2 cellular contexts compared by ENCODE assay signal in the genomic region with DNA sequence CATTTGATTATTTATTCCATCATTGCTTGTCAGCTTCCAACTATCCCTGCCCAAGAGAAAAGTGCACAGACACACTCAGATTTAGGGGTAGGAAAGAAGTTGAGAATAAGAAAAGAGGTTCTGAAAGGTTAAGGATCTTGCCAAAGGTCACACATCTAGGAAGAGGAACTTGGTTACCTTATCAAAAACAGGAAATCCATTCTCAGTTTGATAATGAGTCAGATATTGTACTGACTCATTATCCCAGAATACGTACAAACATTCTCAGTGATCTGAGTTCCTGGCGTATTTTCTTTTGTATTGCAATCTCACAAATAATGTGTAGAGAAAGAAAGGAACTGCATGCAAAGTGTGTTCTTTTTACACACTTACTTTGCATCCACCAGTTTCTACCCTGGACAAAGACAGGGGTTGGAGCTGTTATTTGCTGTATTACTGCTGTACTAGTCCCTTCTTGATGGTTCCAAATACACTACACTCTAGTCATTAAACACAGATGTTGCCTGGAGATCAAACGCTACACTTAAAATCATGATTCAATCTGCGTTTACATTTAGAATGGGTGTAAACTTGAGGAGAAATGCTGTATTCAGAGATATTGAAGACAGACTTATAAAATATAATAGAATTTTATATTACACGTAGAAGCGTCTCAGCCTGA.
TF ChIP-seq lines count a peak whose summit lies in the region.

No MANE protein-coding gene starts in this region.

TF ChIP-seq in liver, 16 proteins besides CTCF, POLR2A, EP300 and RAD21 (continued from another document):
- TF ChIP-seq, protein P1, sequence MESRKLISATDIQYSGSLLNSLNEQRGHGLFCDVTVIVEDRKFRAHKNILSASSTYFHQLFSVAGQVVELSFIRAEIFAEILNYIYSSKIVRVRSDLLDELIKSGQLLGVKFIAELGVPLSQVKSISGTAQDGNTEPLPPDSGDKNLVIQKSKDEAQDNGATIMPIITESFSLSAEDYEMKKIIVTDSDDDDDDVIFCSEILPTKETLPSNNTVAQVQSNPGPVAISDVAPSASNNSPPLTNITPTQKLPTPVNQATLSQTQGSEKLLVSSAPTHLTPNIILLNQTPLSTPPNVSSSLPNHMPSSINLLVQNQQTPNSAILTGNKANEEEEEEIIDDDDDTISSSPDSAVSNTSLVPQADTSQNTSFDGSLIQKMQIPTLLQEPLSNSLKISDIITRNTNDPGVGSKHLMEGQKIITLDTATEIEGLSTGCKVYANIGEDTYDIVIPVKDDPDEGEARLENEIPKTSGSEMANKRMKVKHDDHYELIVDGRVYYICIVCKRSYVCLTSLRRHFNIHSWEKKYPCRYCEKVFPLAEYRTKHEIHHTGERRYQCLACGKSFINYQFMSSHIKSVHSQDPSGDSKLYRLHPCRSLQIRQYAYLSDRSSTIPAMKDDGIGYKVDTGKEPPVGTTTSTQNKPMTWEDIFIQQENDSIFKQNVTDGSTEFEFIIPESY (IDR thresholded peaks at IDR 0.05) = no peak

TF ChIP-seq in HepG2, 621 proteins besides CTCF, POLR2A, EP300 and RAD21 (continued from another document):
- TF ChIP-seq, protein P2, sequence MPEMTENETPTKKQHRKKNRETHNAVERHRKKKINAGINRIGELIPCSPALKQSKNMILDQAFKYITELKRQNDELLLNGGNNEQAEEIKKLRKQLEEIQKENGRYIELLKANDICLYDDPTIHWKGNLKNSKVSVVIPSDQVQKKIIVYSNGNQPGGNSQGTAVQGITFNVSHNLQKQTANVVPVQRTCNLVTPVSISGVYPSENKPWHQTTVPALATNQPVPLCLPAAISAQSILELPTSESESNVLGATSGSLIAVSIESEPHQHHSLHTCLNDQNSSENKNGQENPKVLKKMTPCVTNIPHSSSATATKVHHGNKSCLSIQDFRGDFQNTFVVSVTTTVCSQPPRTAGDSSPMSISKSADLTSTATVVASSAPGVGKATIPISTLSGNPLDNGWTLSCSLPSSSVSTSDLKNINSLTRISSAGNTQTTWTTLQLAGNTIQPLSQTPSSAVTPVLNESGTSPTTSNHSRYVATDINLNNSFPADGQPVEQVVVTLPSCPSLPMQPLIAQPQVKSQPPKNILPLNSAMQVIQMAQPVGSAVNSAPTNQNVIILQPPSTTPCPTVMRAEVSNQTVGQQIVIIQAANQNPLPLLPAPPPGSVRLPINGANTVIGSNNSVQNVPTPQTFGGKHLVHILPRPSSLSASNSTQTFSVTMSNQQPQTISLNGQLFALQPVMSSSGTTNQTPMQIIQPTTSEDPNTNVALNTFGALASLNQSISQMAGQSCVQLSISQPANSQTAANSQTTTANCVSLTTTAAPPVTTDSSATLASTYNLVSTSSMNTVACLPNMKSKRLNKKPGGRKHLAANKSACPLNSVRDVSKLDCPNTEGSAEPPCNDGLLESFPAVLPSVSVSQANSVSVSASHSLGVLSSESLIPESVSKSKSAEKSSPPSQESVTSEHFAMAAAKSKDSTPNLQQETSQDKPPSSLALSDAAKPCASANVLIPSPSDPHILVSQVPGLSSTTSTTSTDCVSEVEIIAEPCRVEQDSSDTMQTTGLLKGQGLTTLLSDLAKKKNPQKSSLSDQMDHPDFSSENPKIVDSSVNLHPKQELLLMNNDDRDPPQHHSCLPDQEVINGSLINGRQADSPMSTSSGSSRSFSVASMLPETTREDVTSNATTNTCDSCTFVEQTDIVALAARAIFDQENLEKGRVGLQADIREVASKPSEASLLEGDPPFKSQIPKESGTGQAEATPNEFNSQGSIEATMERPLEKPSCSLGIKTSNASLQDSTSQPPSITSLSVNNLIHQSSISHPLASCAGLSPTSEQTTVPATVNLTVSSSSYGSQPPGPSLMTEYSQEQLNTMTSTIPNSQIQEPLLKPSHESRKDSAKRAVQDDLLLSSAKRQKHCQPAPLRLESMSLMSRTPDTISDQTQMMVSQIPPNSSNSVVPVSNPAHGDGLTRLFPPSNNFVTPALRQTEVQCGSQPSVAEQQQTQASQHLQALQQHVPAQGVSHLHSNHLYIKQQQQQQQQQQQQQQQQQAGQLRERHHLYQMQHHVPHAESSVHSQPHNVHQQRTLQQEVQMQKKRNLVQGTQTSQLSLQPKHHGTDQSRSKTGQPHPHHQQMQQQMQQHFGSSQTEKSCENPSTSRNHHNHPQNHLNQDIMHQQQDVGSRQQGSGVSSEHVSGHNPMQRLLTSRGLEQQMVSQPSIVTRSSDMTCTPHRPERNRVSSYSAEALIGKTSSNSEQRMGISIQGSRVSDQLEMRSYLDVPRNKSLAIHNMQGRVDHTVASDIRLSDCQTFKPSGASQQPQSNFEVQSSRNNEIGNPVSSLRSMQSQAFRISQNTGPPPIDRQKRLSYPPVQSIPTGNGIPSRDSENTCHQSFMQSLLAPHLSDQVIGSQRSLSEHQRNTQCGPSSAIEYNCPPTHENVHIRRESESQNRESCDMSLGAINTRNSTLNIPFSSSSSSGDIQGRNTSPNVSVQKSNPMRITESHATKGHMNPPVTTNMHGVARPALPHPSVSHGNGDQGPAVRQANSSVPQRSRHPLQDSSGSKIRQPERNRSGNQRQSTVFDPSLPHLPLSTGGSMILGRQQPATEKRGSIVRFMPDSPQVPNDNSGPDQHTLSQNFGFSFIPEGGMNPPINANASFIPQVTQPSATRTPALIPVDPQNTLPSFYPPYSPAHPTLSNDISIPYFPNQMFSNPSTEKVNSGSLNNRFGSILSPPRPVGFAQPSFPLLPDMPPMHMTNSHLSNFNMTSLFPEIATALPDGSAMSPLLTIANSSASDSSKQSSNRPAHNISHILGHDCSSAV (CRISPR knock-in tag; IDR thresholded peaks at IDR 0.05; ENCODE audit: borderline replicate concordance) = no peak
- no peak for TF ChIP-seq SMC3 (IDR thresholded peaks at IDR 0.05; ENCODE audit: low read length)
TF ChIP-seq in HepG2: peak in this region for 0.
